1 cellular context compared by ENCODE assay signal in the genomic region with DNA sequence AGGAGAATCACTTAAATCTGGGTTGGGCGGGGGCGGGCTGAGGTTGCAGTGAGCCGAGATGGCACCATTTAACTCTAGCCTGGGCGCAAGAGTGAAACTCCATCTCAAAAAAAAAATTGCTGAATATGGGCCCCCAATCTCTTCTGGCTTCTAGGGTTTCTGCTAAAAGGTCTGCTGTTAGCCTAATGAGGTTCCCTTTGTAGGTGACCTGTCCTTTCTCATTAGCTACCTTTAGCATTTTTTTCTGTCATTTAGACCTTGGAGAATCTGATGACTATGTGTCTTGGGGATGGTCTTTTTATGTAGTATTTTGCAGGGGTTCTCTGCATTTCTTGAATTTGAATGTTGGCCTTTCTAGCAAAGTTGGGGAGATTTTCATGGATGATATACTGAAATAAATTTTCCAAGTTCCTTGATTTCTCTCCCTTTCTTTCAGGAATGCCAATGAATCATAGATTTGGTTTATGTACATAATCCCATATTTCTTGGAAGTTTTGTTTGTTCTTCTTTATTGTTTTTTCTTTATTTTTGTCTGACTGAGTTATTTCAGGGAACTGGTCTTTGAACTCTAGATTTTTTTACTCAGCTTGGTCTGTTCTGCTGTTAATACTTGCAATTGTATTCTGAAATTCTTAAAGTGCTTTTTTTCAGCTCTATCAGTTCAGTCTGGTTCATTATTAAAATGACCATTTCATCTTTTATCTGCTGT.
TF ChIP-seq lines count a peak whose summit lies in the region.

No MANE protein-coding gene starts in this region.

TF ChIP-seq in HepG2, 621 proteins besides CTCF, POLR2A, EP300 and RAD21 (continued from another document and continues in another):
- TF ChIP-seq HBP1 (CRISPR knock-in tag; IDR thresholded peaks at IDR 0.05; ENCODE audit: low read depth) (no peak), MYNN (CRISPR knock-in tag; IDR thresholded peaks at IDR 0.05; ENCODE audit: low read depth) (no peak), ZBTB1 (CRISPR knock-in tag; IDR thresholded peaks at IDR 0.05; ENCODE audit: borderline replicate concordance) (no peak), ZNF281 (CRISPR knock-in tag; IDR thresholded peaks at IDR 0.05; ENCODE audit: borderline replicate concordance) (no peak), TRIM24 (CRISPR knock-in tag; IDR thresholded peaks at IDR 0.05) (no peak), REXO4 (CRISPR knock-in tag; IDR thresholded peaks at IDR 0.05; ENCODE audit: borderline replicate concordance) (no peak), TAF15 (IDR thresholded peaks at IDR 0.05; ENCODE audit: low read depth, low read length, poor library complexity, severe bottlenecking) (no peak), MIER3 (CRISPR knock-in tag; IDR thresholded peaks at IDR 0.05; ENCODE audit: borderline replicate concordance) (no peak), ZNF773 (CRISPR knock-in tag; IDR thresholded peaks at IDR 0.05; ENCODE audit: borderline replicate concordance) (no peak), MEIS2 (CRISPR knock-in tag; IDR thresholded peaks at IDR 0.05) (no peak), BCL6 (CRISPR knock-in tag; IDR thresholded peaks at IDR 0.05) (peak; percentile 99), PHF5A (CRISPR knock-in tag; IDR thresholded peaks at IDR 0.05; ENCODE audit: low read depth, unreplicated experiment) (no peak), HNRNPUL1 (IDR thresholded peaks at IDR 0.05; ENCODE audit: low read depth, low read length) (no peak), ZNF512 (CRISPR knock-in tag; IDR thresholded peaks at IDR 0.05) (no peak), U2AF2 (IDR thresholded peaks at IDR 0.05; ENCODE audit: low read depth, low read length) (no peak), SSRP1 (CRISPR knock-in tag; IDR thresholded peaks at IDR 0.05) (no peak), YEATS2 (CRISPR knock-in tag; IDR thresholded peaks at IDR 0.05; ENCODE audit: borderline replicate concordance) (no peak), HCFC1 (IDR thresholded peaks at IDR 0.05; ENCODE audit: low read depth, low read length) (no peak), ZNF549 (CRISPR knock-in tag; IDR thresholded peaks at IDR 0.05) (no peak), HNRNPK (IDR thresholded peaks at IDR 0.05; ENCODE audit: low read depth, low read length, poor library complexity, severe bottlenecking) (no peak), GTF3A (CRISPR knock-in tag; conservative IDR thresholded peaks at IDR 0.05) (no peak), NFE2L2 (IDR thresholded peaks at IDR 0.05; ENCODE audit: low read length) (no peak), ZNF20 (CRISPR knock-in tag; IDR thresholded peaks at IDR 0.05) (no peak), RFX3 (CRISPR knock-in tag; IDR thresholded peaks at IDR 0.05) (no peak), ZNF333 (CRISPR knock-in tag; IDR thresholded peaks at IDR 0.05; ENCODE audit: borderline replicate concordance) (no peak), ATF7-NPFF (CRISPR knock-in tag; IDR thresholded peaks at IDR 0.05; ENCODE audit: low read depth) (no peak), CBX1 (IDR thresholded peaks at IDR 0.05; ENCODE audit: low read depth) (no peak), MBNL3 (CRISPR knock-in tag; conservative IDR thresholded peaks at IDR 0.05) (no peak), ZNF546 (CRISPR knock-in tag; conservative IDR thresholded peaks at IDR 0.05) (no peak), RARG (CRISPR knock-in tag; IDR thresholded peaks at IDR 0.05; ENCODE audit: low read depth) (no peak), PCBP1 (IDR thresholded peaks at IDR 0.05; ENCODE audit: borderline replicate concordance, low read depth, low read length) (no peak), ZNF205 (CRISPR knock-in tag; IDR thresholded peaks at IDR 0.05) (no peak), ZNF883 (CRISPR knock-in tag; IDR thresholded peaks at IDR 0.05; ENCODE audit: not compliant biosample characterization) (no peak), CENPX (CRISPR knock-in tag; IDR thresholded peaks at IDR 0.05) (no peak), ZNF256 (CRISPR knock-in tag; conservative IDR thresholded peaks at IDR 0.05) (no peak), ZNF703 (CRISPR knock-in tag; IDR thresholded peaks at IDR 0.05; ENCODE audit: borderline replicate concordance) (no peak), ZNF547 (CRISPR knock-in tag; IDR thresholded peaks at IDR 0.05) (no peak), ZNF572 (CRISPR knock-in tag; IDR thresholded peaks at IDR 0.05) (no peak), TSC22D2 (CRISPR knock-in tag; IDR thresholded peaks at IDR 0.05; ENCODE audit: borderline replicate concordance) (no peak), ZNF501 (CRISPR knock-in tag; IDR thresholded peaks at IDR 0.05) (no peak), AHR (CRISPR knock-in tag; IDR thresholded peaks at IDR 0.05) (no peak), MXD3 (CRISPR knock-in tag; IDR thresholded peaks at IDR 0.05) (no peak), NCOA2 (CRISPR knock-in tag; IDR thresholded peaks at IDR 0.05) (peak; percentile 44; the same call in 1 of the 2 replicates), CREB1 (IDR thresholded peaks at IDR 0.05) (no peak), CREB1 (CRISPR knock-in tag; IDR thresholded peaks at IDR 0.05) (no peak), RBAK (CRISPR knock-in tag; IDR thresholded peaks at IDR 0.05) (no peak), PRMT3 (CRISPR knock-in tag; IDR thresholded peaks at IDR 0.05; ENCODE audit: borderline replicate concordance, low read depth) (no peak), ZNF331 (CRISPR knock-in tag; IDR thresholded peaks at IDR 0.05) (no peak)
- TF ChIP-seq, protein P1, sequence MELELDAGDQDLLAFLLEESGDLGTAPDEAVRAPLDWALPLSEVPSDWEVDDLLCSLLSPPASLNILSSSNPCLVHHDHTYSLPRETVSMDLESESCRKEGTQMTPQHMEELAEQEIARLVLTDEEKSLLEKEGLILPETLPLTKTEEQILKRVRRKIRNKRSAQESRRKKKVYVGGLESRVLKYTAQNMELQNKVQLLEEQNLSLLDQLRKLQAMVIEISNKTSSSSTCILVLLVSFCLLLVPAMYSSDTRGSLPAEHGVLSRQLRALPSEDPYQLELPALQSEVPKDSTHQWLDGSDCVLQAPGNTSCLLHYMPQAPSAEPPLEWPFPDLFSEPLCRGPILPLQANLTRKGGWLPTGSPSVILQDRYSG (CRISPR knock-in tag; IDR thresholded peaks at IDR 0.05), result no peak
- TF ChIP-seq, protein P2, sequence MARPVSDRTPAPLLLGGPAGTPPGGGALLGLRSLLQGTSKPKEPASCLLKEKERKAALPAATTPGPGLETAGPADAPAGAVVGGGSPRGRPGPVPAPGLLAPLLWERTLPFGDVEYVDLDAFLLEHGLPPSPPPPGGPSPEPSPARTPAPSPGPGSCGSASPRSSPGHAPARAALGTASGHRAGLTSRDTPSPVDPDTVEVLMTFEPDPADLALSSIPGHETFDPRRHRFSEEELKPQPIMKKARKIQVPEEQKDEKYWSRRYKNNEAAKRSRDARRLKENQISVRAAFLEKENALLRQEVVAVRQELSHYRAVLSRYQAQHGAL (CRISPR knock-in tag; IDR thresholded peaks at IDR 0.05; ENCODE audit: not compliant biosample characterization), result no peak
- TF ChIP-seq, protein P3, sequence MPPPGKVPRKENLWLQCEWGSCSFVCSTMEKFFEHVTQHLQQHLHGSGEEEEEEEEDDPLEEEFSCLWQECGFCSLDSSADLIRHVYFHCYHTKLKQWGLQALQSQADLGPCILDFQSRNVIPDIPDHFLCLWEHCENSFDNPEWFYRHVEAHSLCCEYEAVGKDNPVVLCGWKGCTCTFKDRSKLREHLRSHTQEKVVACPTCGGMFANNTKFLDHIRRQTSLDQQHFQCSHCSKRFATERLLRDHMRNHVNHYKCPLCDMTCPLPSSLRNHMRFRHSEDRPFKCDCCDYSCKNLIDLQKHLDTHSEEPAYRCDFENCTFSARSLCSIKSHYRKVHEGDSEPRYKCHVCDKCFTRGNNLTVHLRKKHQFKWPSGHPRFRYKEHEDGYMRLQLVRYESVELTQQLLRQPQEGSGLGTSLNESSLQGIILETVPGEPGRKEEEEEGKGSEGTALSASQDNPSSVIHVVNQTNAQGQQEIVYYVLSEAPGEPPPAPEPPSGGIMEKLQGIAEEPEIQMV (CRISPR knock-in tag; IDR thresholded peaks at IDR 0.05; ENCODE audit: low read depth), result no peak
- TF ChIP-seq, protein P4, sequence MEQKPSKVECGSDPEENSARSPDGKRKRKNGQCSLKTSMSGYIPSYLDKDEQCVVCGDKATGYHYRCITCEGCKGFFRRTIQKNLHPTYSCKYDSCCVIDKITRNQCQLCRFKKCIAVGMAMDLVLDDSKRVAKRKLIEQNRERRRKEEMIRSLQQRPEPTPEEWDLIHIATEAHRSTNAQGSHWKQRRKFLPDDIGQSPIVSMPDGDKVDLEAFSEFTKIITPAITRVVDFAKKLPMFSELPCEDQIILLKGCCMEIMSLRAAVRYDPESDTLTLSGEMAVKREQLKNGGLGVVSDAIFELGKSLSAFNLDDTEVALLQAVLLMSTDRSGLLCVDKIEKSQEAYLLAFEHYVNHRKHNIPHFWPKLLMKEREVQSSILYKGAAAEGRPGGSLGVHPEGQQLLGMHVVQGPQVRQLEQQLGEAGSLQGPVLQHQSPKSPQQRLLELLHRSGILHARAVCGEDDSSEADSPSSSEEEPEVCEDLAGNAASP (CRISPR knock-in tag; IDR thresholded peaks at IDR 0.05; ENCODE audit: borderline replicate concordance), result peak; percentile 9; the same call in 1 of the 2 replicates
- TF ChIP-seq, protein P5, sequence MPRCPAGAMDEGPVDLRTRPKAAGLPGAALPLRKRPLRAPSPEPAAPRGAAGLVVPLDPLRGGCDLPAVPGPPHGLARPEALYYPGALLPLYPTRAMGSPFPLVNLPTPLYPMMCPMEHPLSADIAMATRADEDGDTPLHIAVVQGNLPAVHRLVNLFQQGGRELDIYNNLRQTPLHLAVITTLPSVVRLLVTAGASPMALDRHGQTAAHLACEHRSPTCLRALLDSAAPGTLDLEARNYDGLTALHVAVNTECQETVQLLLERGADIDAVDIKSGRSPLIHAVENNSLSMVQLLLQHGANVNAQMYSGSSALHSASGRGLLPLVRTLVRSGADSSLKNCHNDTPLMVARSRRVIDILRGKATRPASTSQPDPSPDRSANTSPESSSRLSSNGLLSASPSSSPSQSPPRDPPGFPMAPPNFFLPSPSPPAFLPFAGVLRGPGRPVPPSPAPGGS (CRISPR knock-in tag; IDR thresholded peaks at IDR 0.05), result no peak
- TF ChIP-seq, protein P6, sequence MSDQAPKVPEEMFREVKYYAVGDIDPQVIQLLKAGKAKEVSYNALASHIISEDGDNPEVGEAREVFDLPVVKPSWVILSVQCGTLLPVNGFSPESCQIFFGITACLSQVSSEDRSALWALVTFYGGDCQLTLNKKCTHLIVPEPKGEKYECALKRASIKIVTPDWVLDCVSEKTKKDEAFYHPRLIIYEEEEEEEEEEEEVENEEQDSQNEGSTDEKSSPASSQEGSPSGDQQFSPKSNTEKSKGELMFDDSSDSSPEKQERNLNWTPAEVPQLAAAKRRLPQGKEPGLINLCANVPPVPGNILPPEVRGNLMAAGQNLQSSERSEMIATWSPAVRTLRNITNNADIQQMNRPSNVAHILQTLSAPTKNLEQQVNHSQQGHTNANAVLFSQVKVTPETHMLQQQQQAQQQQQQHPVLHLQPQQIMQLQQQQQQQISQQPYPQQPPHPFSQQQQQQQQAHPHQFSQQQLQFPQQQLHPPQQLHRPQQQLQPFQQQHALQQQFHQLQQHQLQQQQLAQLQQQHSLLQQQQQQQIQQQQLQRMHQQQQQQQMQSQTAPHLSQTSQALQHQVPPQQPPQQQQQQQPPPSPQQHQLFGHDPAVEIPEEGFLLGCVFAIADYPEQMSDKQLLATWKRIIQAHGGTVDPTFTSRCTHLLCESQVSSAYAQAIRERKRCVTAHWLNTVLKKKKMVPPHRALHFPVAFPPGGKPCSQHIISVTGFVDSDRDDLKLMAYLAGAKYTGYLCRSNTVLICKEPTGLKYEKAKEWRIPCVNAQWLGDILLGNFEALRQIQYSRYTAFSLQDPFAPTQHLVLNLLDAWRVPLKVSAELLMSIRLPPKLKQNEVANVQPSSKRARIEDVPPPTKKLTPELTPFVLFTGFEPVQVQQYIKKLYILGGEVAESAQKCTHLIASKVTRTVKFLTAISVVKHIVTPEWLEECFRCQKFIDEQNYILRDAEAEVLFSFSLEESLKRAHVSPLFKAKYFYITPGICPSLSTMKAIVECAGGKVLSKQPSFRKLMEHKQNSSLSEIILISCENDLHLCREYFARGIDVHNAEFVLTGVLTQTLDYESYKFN (CRISPR knock-in tag; conservative IDR thresholded peaks at IDR 0.05), result peak; percentile 52
